Comparison of ENCODE assay signal across 30 cellular contexts in genomic region chr3:143201870-143202269, GRCh38.
"Had no signal": no experiment of that assay in that cellular context is flagged by ENCODE, and none has a peak within 500 bp of the region (broad histone marks: within the 10 kb centered on the region; RNA-seq: fewer than 3 reads in every experiment).

No MANE protein-coding gene starts in this region.

- FAIRE-seq: bronchial epithelial cell, colon, endometrium, keratinocyte had no signal

- H3K4me3 ChIP-seq: esophagus squamous epithelium, gastrocnemius medialis, hepatocyte, psoas muscle, sigmoid colon, smooth muscle cell had no signal

- H3K36me3 ChIP-seq: esophagus squamous epithelium, gastrocnemius medialis, sigmoid colon, vagina had no signal

- H3K4me1 ChIP-seq: esophagus squamous epithelium, gastrocnemius medialis, parathyroid adenoma, psoas muscle, sigmoid colon, vagina had no signal

- H3K27ac ChIP-seq: epithelial cell of prostate, esophagus squamous epithelium, gastrocnemius medialis, hepatocyte, parathyroid adenoma, psoas muscle, sigmoid colon, vagina had no signal

- H3K27me3 ChIP-seq: esophagus squamous epithelium, gastrocnemius medialis, hepatocyte, sigmoid colon, vagina had no signal

- H3K9me3 ChIP-seq: esophagus squamous epithelium, gastrocnemius medialis, psoas muscle, vagina had no signal

- DNase-seq: activated CD4-positive, alpha-beta memory T cell treated with anti-CD3 and anti-CD28 coated beads, Interleukin-2, amount 10 ng/mL, durations not matched to agents 7 days and 5 days; activated CD4-positive, alpha-beta T cell treated with anti-CD3 and anti-CD28 coated beads for 1 hour; activated CD4-positive, alpha-beta T cell treated with anti-CD3 and anti-CD28 coated beads, Interleukin-2, amount 10 ng/mL, durations not matched to agents 7 days and 5 days; activated CD8-positive, alpha-beta memory T cell treated with anti-CD3 and anti-CD28 coated beads, Interleukin-2, amount 50 U/mL, for 48 hours; activated T-cell treated with anti-CD3 and anti-CD28 coated beads, Interleukin-2, amount 50 U/mL, for 4 hours; effector CD8-positive, alpha-beta T cell; esophagus squamous epithelium; gastrocnemius medialis; glutamatergic neuron; left cardiac atrium; midbrain; naive thymus-derived CD4-positive, alpha-beta T cell; occipital lobe; psoas muscle; sigmoid colon; stimulated activated CD4-positive, alpha-beta T cell treated with anti-CD3 and anti-CD28 coated beads, Interleukin-1b, Interleukin-23, amount 100 ng/mL, for 48 hours; stimulated activated CD4-positive, alpha-beta T cell treated with anti-CD3 and anti-CD28 coated beads, Interleukin-4, amount 100 ng/mL, for 4 hours; stimulated activated CD8-positive, alpha-beta memory T cell treated with anti-CD3 and anti-CD28 coated beads, Interleukin-4, amount 100 ng/mL, for 48 hours; stimulated activated naive CD8-positive, alpha-beta T cell treated with anti-CD3 and anti-CD28 coated beads, Interleukin-15, amount 100 ng/mL, for 72 hours; substantia nigra; T-helper 2 cell had no signal
